7 cellular contexts compared by ENCODE assay signal in the genomic region with DNA sequence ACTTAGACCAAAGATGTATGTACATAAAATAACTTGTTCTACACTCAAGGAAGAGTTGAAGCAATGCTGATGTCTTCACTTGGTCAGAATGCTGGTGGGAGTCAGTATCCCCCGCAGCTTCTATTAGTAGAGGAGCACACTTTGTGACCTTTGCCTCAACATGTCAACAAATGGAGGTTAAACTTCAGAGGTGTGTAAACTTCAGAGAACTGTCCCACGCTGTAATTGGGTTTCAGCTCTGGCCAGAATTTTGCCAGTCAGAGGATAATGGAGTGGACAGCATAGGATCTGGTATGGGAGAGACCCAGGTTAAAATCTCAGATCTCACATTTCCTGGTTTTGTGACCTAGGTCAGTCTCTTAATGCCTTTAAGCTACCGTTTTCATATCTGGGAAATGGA.
"Had no signal": no experiment of that assay in that cellular context is flagged by ENCODE, and none has a peak within 500 bp of the region (broad histone marks: within the 10 kb centered on the region; RNA-seq: fewer than 3 reads in every experiment).

No MANE protein-coding gene starts in this region.

- H3K4me3 ChIP-seq: GM23248, HAP-1 had no signal

- H3K4me3 Mint-ChIP-seq: HFFc6, IgD-negative memory B cell had no signal

- H3K36me3 ChIP-seq: HAP-1 had no signal

- H2AFZ ChIP-seq: GM23248 had no signal

- H3K4me1 ChIP-seq: HAP-1 had no signal

- H3K27ac Mint-ChIP-seq: HFFc6, IgD-negative memory B cell had no signal

- H3K9ac ChIP-seq: GM23248 had no signal

- ATAC-seq: HCT116 had no signal

- H3K9me3 Mint-ChIP-seq: HFFc6, IgD-negative memory B cell had no signal

- DNase-seq: GM23248, GOT3, H7, HFFc6 had no signal

- H3K9me3 ChIP-seq: HAP-1 had no signal

- H3K27ac ChIP-seq: GM23248 had no signal
